ENCODE assay signal across 8 cellular contexts in genomic region chr12:62603811-62604098, GRCh38.
DNase-seq lines count a peak whose midpoint lies in the region; TF ChIP-seq lines count a peak whose summit lies in the region.

No MANE protein-coding gene starts in this region.

- H3K27me3 ChIP-seq in Caco-2 (replicated peaks; ENCODE audit: control insufficient read depth, insufficient read depth, low read length), result no peaks in the 10 kb centered on the region
- H3K27me3 ChIP-seq in Peyer's patch, result no peaks in the 10 kb centered on the region
- H3K27me3 ChIP-seq in esophagus (ENCODE audit: control insufficient read depth in 1 of 2, insufficient read depth in 2 of 2, low read length in 2 of 2), result no peaks in the 10 kb centered on the region
- no peaks in the 10 kb centered on the region for H3K27me3 ChIP-seq in parathyroid adenoma (ENCODE audit: control insufficient read depth, insufficient read depth, low read length)

- peak overlapping the region; percentile 95 for H3K4me3 Mint-ChIP-seq in Caco-2 (ENCODE audit: unreplicated experiment)

- intact Hi-C loops in Caco-2 (cut with micrococcal nuclease; ENCODE audit: unreplicated experiment), result loop anchor here (2.0 to 10.0 kb wide), 5 partner anchors 129 to 491 kb away; no protein-coding TSS in a partner anchor

- peak overlapping the region; percentile 92 for H2AFZ ChIP-seq in parathyroid adenoma

- H3K9me3 ChIP-seq in Caco-2, result no peaks in the 10 kb centered on the region
- no peaks in the 10 kb centered on the region for H3K9me3 ChIP-seq in Peyer's patch
- no peaks in the 10 kb centered on the region for H3K9me3 ChIP-seq in esophagus (ENCODE audit: control insufficient read depth in 2 of 2, insufficient read depth in 1 of 2, low read depth in 1 of 2, low read length in 1 of 2)
- no peaks in the 10 kb centered on the region for H3K9me3 ChIP-seq in parathyroid adenoma (ENCODE audit: control insufficient read depth, low read length)

- peaks cover 15% of the 10 kb centered on the region for H3K36me3 Mint-ChIP-seq in Caco-2 (ENCODE audit: insufficient read depth, unreplicated experiment)

- no peaks in the 10 kb centered on the region for H3K27me3 Mint-ChIP-seq in Caco-2 (ENCODE audit: insufficient read depth, unreplicated experiment)

- TF ChIP-seq CTCF in Caco-2 (IDR thresholded peaks at IDR 0.05; ENCODE audit: insufficient read depth in 1 of 2, low read depth in 1 of 2, low read length in 1 of 2, severe bottlenecking in 1 of 2, unreplicated experiment in 1 of 2) (no peak), Peyer's patch (IDR thresholded peaks at IDR 0.05) (no peak), parathyroid adenoma (IDR thresholded peaks at IDR 0.05) (no peak)

- peaks cover 9% of the 10 kb centered on the region for H3K4me1 Mint-ChIP-seq in Caco-2 (ENCODE audit: low read depth, unreplicated experiment)

- H3K4me3 ChIP-seq in Caco-2 (ENCODE audit: low read depth, low read length), result peak overlapping the region; percentile 93
- H3K4me3 ChIP-seq in Peyer's patch, result peak overlapping the region; percentile 70 to 88 (median 82)
- peak overlapping the region; percentile 65 to 80 for H3K4me3 ChIP-seq in esophagus (ENCODE audit: low read depth in 1 of 2, low read length in 2 of 2)
- H3K4me3 ChIP-seq in parathyroid adenoma (ENCODE audit: low read depth, low read length), result peak overlapping the region; percentile 85

- no peaks in the 10 kb centered on the region for H3K9me3 Mint-ChIP-seq in Caco-2 (ENCODE audit: unreplicated experiment)

- POLR2A ChIA-PET in Caco-2 (lab: Charles Lee), result no interaction called here

- H3K36me3 ChIP-seq in Caco-2 (ENCODE audit: control insufficient read depth, insufficient read depth, low read length) (no peaks in the 10 kb centered on the region), Peyer's patch (no peaks in the 10 kb centered on the region), esophagus (ENCODE audit: control insufficient read depth in 2 of 2, insufficient read depth in 2 of 2, low read length in 1 of 2) (no peaks in the 10 kb centered on the region), parathyroid adenoma (ENCODE audit: control insufficient read depth, insufficient read depth, low read length) (no peaks in the 10 kb centered on the region)

- no peaks in the 10 kb centered on the region for H3K79me2 ChIP-seq in parathyroid adenoma

- peak overlapping the region; percentile 100 for H3K27ac Mint-ChIP-seq in Caco-2 (ENCODE audit: unreplicated experiment)

- H3K27ac ChIP-seq in Peyer's patch, result peak overlapping the region; percentile 91 to 99 (median 98)
- H3K27ac ChIP-seq in esophagus (ENCODE audit: low read depth in 2 of 2, low read length in 1 of 2), result peak overlapping the region; percentile 93 to 100
- H3K27ac ChIP-seq in parathyroid adenoma, result peak overlapping the region; percentile 95

- 0 to 1% methylated on average over 14 of the region's 14 CpGs for WGBS in esophagus, 2 donors

- DNase-seq in Caco-2, result no peak
- DNase-seq in Peyer's patch, result no peak
- no peak for DNase-seq in KG1 (lab: John Stamatoyannopoulos, UW)
- DNase-seq in DMS 273 (lab: John Stamatoyannopoulos, UW; ENCODE audit: unreplicated experiment), result no peak
- no peak for DNase-seq in NCI-H510A treated with DMSO at 0.1 percent for 48 hours (lab: John Stamatoyannopoulos, UW)
- no peak for DNase-seq in retina

- H3K9ac ChIP-seq in parathyroid adenoma, result peak overlapping the region; percentile 56

- TF ChIP-seq POLR2A in Peyer's patch (IDR thresholded peaks at IDR 0.05), result no peak

- CTCF ChIA-PET in Caco-2 (lab: Charles Lee), result interaction anchor here (0.6 to 1.3 kb wide), 7 partner anchors 22 to 490 kb away, joined by 3 to 7 read pairs (median 4); no protein-coding TSS in a partner anchor

- peaks cover 23% of the 10 kb centered on the region for H3K4me1 ChIP-seq in Caco-2
- peaks cover 0 to 14% (median 2%) of the 10 kb centered on the region in 4 donors for H3K4me1 ChIP-seq in Peyer's patch
- H3K4me1 ChIP-seq in esophagus (ENCODE audit: control insufficient read depth in 2 of 2, insufficient read depth in 2 of 2, low read length in 1 of 2), result no peaks in the 10 kb centered on the region
- H3K4me1 ChIP-seq in parathyroid adenoma, result no peaks in the 10 kb centered on the region

- no TSS peak for BruUV-seq in Caco-2 (replicated peaks; lab: Mats Ljungman, UMichigan)

- H3K4me2 ChIP-seq in parathyroid adenoma (ENCODE audit: low read length), result peak overlapping the region; percentile 74
